In genomic region chr1:156445789-156446263, GRCh38 we compare ENCODE assay signal across 8 cellular contexts. TPM values are rescaled to one million over a fixed set of nuclear protein-coding genes. Genes with fewer than 3 reads are reported as not detected.
A peak's percentile ranks its signal among the peaks of the same experiment; 100 is the strongest.
DNase-seq lines count a peak whose midpoint lies in the region; ATAC-seq and TF ChIP-seq lines count a peak whose summit lies in the region.

No MANE protein-coding gene starts in this region.

- H4K20me1 ChIP-seq in osteoblast (ENCODE audit: insufficient read depth, low read length): no peaks in the 10 kb centered on the region

- no peaks in the 10 kb centered on the region for H3K79me2 ChIP-seq in osteoblast (ENCODE audit: insufficient read depth, low read length)

- peak; percentile 83 for ATAC-seq in foreskin keratinocyte

- TF ChIP-seq CTCF in foreskin keratinocyte (conservative IDR thresholded peaks at IDR 0.05) (peak; percentile 97), osteoblast (IDR thresholded peaks at IDR 0.05; ENCODE audit: extremely low read depth, low read depth, low read length) (peak; percentile 98), testis (IDR thresholded peaks at IDR 0.05) (peak; percentile 89 to 94 (median 91))

- H3K9me3 ChIP-seq in SJCRH30 (replicated peaks): no peaks in the 10 kb centered on the region
- H3K9me3 ChIP-seq in osteoblast (ENCODE audit: low read depth, low read length): no peaks in the 10 kb centered on the region
- H3K9me3 ChIP-seq in testis: no peaks in the 10 kb centered on the region

- DNase-seq in ELR (ENCODE audit: low read depth): peak; percentile 88
- peak; percentile 76 for DNase-seq in MV-4-11 (lab: John Stamatoyannopoulos, UW)
- peak; percentile 83 to 90 for DNase-seq in SJCRH30
- DNase-seq in activated T-helper 9 cell treated with anti-CD3 and anti-CD28 coated beads, Interleukin-2, amount 50 U/mL, for 16 hours (ENCODE audit: low read depth): peak; percentile 71
- DNase-seq in foreskin keratinocyte: peak in 1 of 2 donors; percentile 62
- DNase-seq in osteoblast (ENCODE audit: insufficient read length, low spot score, missing footprints): peak; percentile 96
- DNase-seq in testis: peak; percentile 88
- no peak for DNase-seq in GM19240 (ENCODE audit: insufficient read length, low spot score)

- H3K4me2 ChIP-seq in osteoblast (ENCODE audit: insufficient read depth, low read length): peak overlapping the region; percentile 46

- H3K4me1 ChIP-seq in SJCRH30: no peaks in the 10 kb centered on the region
- no peaks in the 10 kb centered on the region for H3K4me1 ChIP-seq in foreskin keratinocyte
- H3K4me1 ChIP-seq in osteoblast (ENCODE audit: insufficient read depth, low read length): no peaks in the 10 kb centered on the region
- no peaks in the 10 kb centered on the region for H3K4me1 ChIP-seq in testis

- H3K27ac ChIP-seq in SJCRH30 (no peak overlapping the region), foreskin keratinocyte (no peak overlapping the region), osteoblast (ENCODE audit: low read depth, low read length) (no peak overlapping the region), testis (no peak overlapping the region)

- intact Hi-C loops in testis (cut with DNase I; ENCODE audit: low total_unique reads): loop anchor here (5.0 kb wide), 1 partner anchor 59 kb away; no protein-coding TSS in a partner anchor

- H3K36me3 ChIP-seq in SJCRH30 (no peaks in the 10 kb centered on the region), osteoblast (ENCODE audit: insufficient read depth, low read length) (no peaks in the 10 kb centered on the region), testis (ENCODE audit: low read depth, missing control alignments) (no peaks in the 10 kb centered on the region)

- H3K27me3 ChIP-seq in SJCRH30 (peaks cover 7% of the 10 kb centered on the region; the same call in 1 of the 2 replicates), foreskin keratinocyte (peaks cover 42% of the 10 kb centered on the region), osteoblast (ENCODE audit: insufficient read depth, low read length) (peaks cover 47% of the 10 kb centered on the region), testis (no peaks in the 10 kb centered on the region)

- H3K4me3 ChIP-seq in SJCRH30 (no peak overlapping the region), osteoblast (ENCODE audit: insufficient read depth, low read length) (no peak overlapping the region), testis (peak overlapping the region in 1 of 2 donors; percentile 29)

- no peak for TF ChIP-seq POLR2A in testis (IDR thresholded peaks at IDR 0.05)

- WGBS in testis, 2 donors: 2 to 6% methylated on average over 11 of the region's 11 CpGs

- peak overlapping the region; percentile 5 for H2AFZ ChIP-seq in osteoblast (ENCODE audit: low read length)

RNA-seq across cellular contexts. Expression of gene MEF2D, which starts 54.7 kb away (rescaled TPM):
- total RNA-seq in SJCRH30 (2014; rRNA removed; shearing (Covaris generic)): 10.0 and 13.3 TPM in 2 replicates
- total RNA-seq in foreskin keratinocyte (17.2 and 18.5 TPM in 2 replicates), osteoblast (12.4 and 14.1 TPM in 2 replicates), testis (100 to 1,000 TPM in 1 of 2 donors, 10 to 100 TPM in 1; 96.8 to 113 TPM)
- polyA plus RNA-seq in foreskin keratinocyte (13.1 and 13.3 TPM in 2 replicates), testis (ENCODE audit: insufficient read depth, low read depth, low replicate concordance) (34.4 TPM)
